Comparison of ENCODE assay signal across 6 cellular contexts in the genomic region with DNA sequence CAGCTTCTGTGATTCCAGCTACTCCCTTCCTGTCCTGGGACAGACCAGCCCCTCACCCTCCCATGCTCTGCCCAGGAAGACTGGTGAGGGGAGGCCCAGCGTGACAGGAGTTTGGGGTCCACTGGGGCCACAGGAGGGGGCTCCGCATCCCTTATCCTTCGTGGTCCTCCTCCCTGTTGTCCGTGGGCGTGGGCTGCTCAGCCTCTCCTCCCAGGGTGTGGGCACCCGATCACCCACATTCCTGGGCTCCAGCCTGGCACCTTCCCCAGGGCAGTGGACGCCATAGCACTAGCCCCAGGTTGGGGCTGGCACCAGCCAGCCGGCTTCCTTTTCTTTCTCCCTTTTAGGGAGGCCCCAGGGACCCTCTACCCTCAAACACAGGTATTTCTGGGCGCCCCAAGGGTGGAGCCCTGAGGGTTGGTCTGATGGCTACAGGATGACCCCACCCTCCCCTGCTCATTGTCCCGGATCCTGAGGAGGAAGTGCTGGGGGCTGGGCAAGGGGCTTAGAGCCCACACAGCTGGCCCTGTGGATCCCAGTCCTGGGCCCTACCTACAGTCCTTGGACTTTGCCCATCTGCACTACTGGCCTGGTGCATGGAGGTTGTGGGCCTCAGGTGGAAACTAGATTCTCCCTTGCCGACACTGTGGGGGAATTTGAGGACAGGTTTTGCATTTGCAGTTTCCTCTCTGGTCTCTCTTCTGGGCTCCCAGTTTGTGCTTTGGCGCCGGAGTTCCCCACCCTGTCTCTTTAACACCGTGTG. TPM values are rescaled to one million over a fixed set of nuclear protein-coding genes. Genes with fewer than 3 reads are reported as not detected.
DNase-seq lines count a peak whose midpoint lies in the region; ATAC-seq and TF ChIP-seq lines count a peak whose summit lies in the region.

No MANE protein-coding gene starts in this region.

- no peaks in the 10 kb centered on the region for H3K9me3 ChIP-seq in mucosa of descending colon

- H3K4me3 ChIP-seq in mucosa of descending colon, result peak overlapping the region; percentile 92

- no peaks in the 10 kb centered on the region for H3K27me3 Mint-ChIP-seq in activated naive CD8-positive, alpha-beta T cell treated with anti-CD3 and anti-CD28 coated beads for 36 hours

- peaks cover 7% of the 10 kb centered on the region for H3K36me3 Mint-ChIP-seq in activated naive CD8-positive, alpha-beta T cell treated with anti-CD3 and anti-CD28 coated beads for 36 hours

- H3K4me3 Mint-ChIP-seq in activated naive CD8-positive, alpha-beta T cell treated with anti-CD3 and anti-CD28 coated beads for 36 hours, result peak overlapping the region; percentile 87

- in situ Hi-C loops in GM13977 (cut with MboI; ENCODE audit: low pct_unique_long_range_greater_than_20kb, low sequenced_read_pairs, unreplicated experiment), result no loop called here

- peak; percentile 80 for DNase-seq in GM13977 (ENCODE audit: low spot score)
- no peak for DNase-seq in activated naive CD8-positive, alpha-beta T cell treated with anti-CD3 and anti-CD28 coated beads for 36 hours
- peak; percentile 73 to 81 (median 77) for DNase-seq in mucosa of descending colon
- DNase-seq in HCEC 1CT, result no peak
- DNase-seq in HK-2 (ENCODE audit: unreplicated experiment), result no peak
- DNase-seq in effector CD8-positive, alpha-beta T cell (lab: John Stamatoyannopoulos, UW), result no peak

- H3K27ac Mint-ChIP-seq in activated naive CD8-positive, alpha-beta T cell treated with anti-CD3 and anti-CD28 coated beads for 36 hours, result peak overlapping the region; percentile 72

- peak; percentile 54 for ATAC-seq in mucosa of descending colon

- peaks cover 22% of the 10 kb centered on the region for H3K4me1 ChIP-seq in mucosa of descending colon (ENCODE audit: low read depth)

- H3K9me3 Mint-ChIP-seq in activated naive CD8-positive, alpha-beta T cell treated with anti-CD3 and anti-CD28 coated beads for 36 hours, result no peaks in the 10 kb centered on the region

- no peak for TF ChIP-seq CTCF in GM13977 (IDR thresholded peaks at IDR 0.05; ENCODE audit: extremely low read depth, insufficient read depth, missing control alignments)
- no peak for TF ChIP-seq CTCF in mucosa of descending colon (IDR thresholded peaks at IDR 0.05)

- intact Hi-C loops in mucosa of descending colon (cut with DNase I, micrococcal nuclease), result no loop called here

- H3K4me1 Mint-ChIP-seq in activated naive CD8-positive, alpha-beta T cell treated with anti-CD3 and anti-CD28 coated beads for 36 hours, result peaks cover 10% of the 10 kb centered on the region

- peaks cover 11% of the 10 kb centered on the region for H3K36me3 ChIP-seq in mucosa of descending colon (ENCODE audit: low read depth)

RNA-seq across cellular contexts. Expression of a gene that starts 1.1 kb away (rescaled TPM):
- total RNA-seq in activated naive CD8-positive, alpha-beta T cell treated with anti-CD3 and anti-CD28 coated beads for 36 hours, result 10 to 100 TPM; 49.9 to 51.1 TPM
- total RNA-seq in mucosa of descending colon, result 100 to 1,000 TPM; 219 to 286 (median 273) TPM

RNA-seq across cellular contexts. Expression of a gene that starts 1.5 kb away (rescaled TPM):
- total RNA-seq in activated naive CD8-positive, alpha-beta T cell treated with anti-CD3 and anti-CD28 coated beads for 36 hours, result under 1 TPM; 0.29 to 0.36 TPM
- 1 to 10 TPM; 1.8 to 4.5 (median 3.5) TPM for total RNA-seq in mucosa of descending colon

RNA-seq across cellular contexts. Expression of a gene that starts 11.4 kb away (rescaled TPM):
- 100 to 1,000 TPM; 107 to 108 TPM for total RNA-seq in activated naive CD8-positive, alpha-beta T cell treated with anti-CD3 and anti-CD28 coated beads for 36 hours
- total RNA-seq in mucosa of descending colon, result 10 to 100 TPM; 56.6 to 71.7 (median 57.1) TPM

RNA-seq across cellular contexts. Expression of a gene that starts 31.2 kb away (rescaled TPM):
- total RNA-seq in activated naive CD8-positive, alpha-beta T cell treated with anti-CD3 and anti-CD28 coated beads for 36 hours, result 10 to 100 TPM; 62.2 to 63.6 TPM
- total RNA-seq in mucosa of descending colon, result 10 to 100 TPM; 41.3 to 54.0 (median 51.7) TPM

RNA-seq across cellular contexts. Expression of a gene that starts 36.4 kb away (rescaled TPM):
- total RNA-seq in activated naive CD8-positive, alpha-beta T cell treated with anti-CD3 and anti-CD28 coated beads for 36 hours, result not detected
- 1 to 10 TPM; 3.0 to 5.3 (median 3.6) TPM for total RNA-seq in mucosa of descending colon

Comparison
In these comparisons a context has a peak if more than half of its experiments do, and no peak if none do; other contexts are left out.
1. DNase-seq: peak in GM13977 (single experiment) and mucosa of descending colon (3 of 3); none in activated naive CD8-positive, alpha-beta T cell treated with anti-CD3 and anti-CD28 coated beads for 36 hours (single experiment), HCEC 1CT (single experiment), HK-2 (single experiment) and effector CD8-positive, alpha-beta T cell (single experiment).
2. RNA of a gene that starts 1.1 kb away (total RNA-seq): 219 to 286 TPM in mucosa of descending colon; 49.9 to 51.1 TPM in activated naive CD8-positive, alpha-beta T cell treated with anti-CD3 and anti-CD28 coated beads for 36 hours; every median in the first group is over 4 times any median in the second.